23 cellular contexts compared by ENCODE assay signal in genomic region chr22:19745155-19746133, GRCh38. TPM values are rescaled to one million over a fixed set of nuclear protein-coding genes. Genes with fewer than 3 reads are reported as not detected.
DNase-seq lines count a peak whose midpoint lies in the region; ATAC-seq, FAIRE-seq and TF ChIP-seq lines count a peak whose summit lies in the region.
"Had no signal": no experiment of that assay in that cellular context is flagged by ENCODE, and none has a peak within 500 bp of the region (broad histone marks: within the 10 kb centered on the region; RNA-seq: fewer than 3 reads in every experiment).

No MANE protein-coding gene starts in this region.

- POLR2A ChIA-PET in K562 (lab: Yijun Ruan, JAX) = interaction anchor here (0.5 to 3.7 kb wide), 22 partner anchors 10 to 601 kb away, joined by 3 to 20 read pairs (median 4); partner anchors contain the start of genes ESS2, GP1BB and TBX1

- H3K4ac ChIP-seq in H9 (ENCODE audit: low read depth, low read length) = no peak overlapping the region

- H3K27me3 Mint-ChIP-seq in H9 (ENCODE audit: low read depth) = peaks cover 12% of the 10 kb centered on the region
- H3K27me3 Mint-ChIP-seq: activated CD4-positive, alpha-beta memory T cell treated with anti-CD3 and anti-CD28 coated beads for 36 hours had no signal

- H2BK120ac ChIP-seq in H9 (ENCODE audit: low read depth, low read length, poor library complexity, severe bottlenecking) = no peak overlapping the region

- H3K4me3 ChIP-seq in K562 (no peak overlapping the region), skeletal muscle satellite cell (ENCODE audit: low read length) (no peak overlapping the region), body of pancreas (no peak overlapping the region)
- H3K4me3 ChIP-seq: breast epithelium, skin epidermis had no signal

- no peaks in the 10 kb centered on the region for H3K9me1 ChIP-seq in K562 (ENCODE audit: control insufficient read depth, insufficient read depth, low read length)

- ATAC-seq in K562 = peak; percentile 17
- ATAC-seq in left ventricle myocardium superior = peak; percentile 94
- ATAC-seq in body of pancreas = no peak
- no peak for ATAC-seq in HG03108 (IDR thresholded peaks at IDR 0.05; ENCODE audit: unreplicated experiment)
- ATAC-seq: CD8-positive, alpha-beta T cell; stimulated activated naive B cell treated with anti-CD40 and anti-IgM and Interleukin-4, amounts not matched to agents 10 μg/mL and 1 μg/mL and 100 μg/mL, for 72 hours had no signal

- no peak for DNase-seq in H9
- DNase-seq in K562 (ENCODE audit: extremely low read depth in 1 of 4, low spot score in 3 of 4) = peak in 1 of 4 experiments; percentile 56
- DNase-seq in left ventricle myocardium superior = peak; percentile 87
- no peak for DNase-seq in SW 1271 (lab: John Stamatoyannopoulos, UW)
- DNase-seq in NCI-H146 (lab: John Stamatoyannopoulos, UW) = no peak
- no peak for DNase-seq in body of pancreas
- DNase-seq: activated CD4-positive, alpha-beta memory T cell treated with anti-CD3 and anti-CD28 coated beads for 36 hours; activated effector memory CD4-positive, alpha-beta T cell treated with anti-CD3 and anti-CD28 coated beads, Interleukin-2, amount 50 U/mL, for 16 hours; CD8-positive, alpha-beta T cell; dermis blood vessel endothelial cell; GF-D8; head of caudate nucleus; NCI-H1105 treated with DMSO at 0.1 percent for 48 hours; NCI-H2081 treated with DMSO at 0.1 percent for 48 hours; NCI-H446 treated with DMSO at 0.1 percent for 48 hours; nephron progenitor cell; stimulated activated naive B cell treated with anti-CD40 and anti-IgM and Interleukin-4, amounts not matched to agents 10 μg/mL and 1 μg/mL and 100 μg/mL, for 72 hours; T1000 had no signal

- H3K27ac Mint-ChIP-seq in H9 = no peak overlapping the region
- H3K27ac Mint-ChIP-seq: activated CD4-positive, alpha-beta memory T cell treated with anti-CD3 and anti-CD28 coated beads for 36 hours; CD8-positive, alpha-beta T cell; nephron progenitor cell; stimulated activated naive B cell treated with anti-CD40 and anti-IgM and Interleukin-4, amounts not matched to agents 10 μg/mL and 1 μg/mL and 100 μg/mL, for 72 hours had no signal

- H3K9ac ChIP-seq in H9 (ENCODE audit: extremely low read depth, insufficient read length, low read length) (no peak overlapping the region), K562 (ENCODE audit: insufficient read depth in 1 of 2, low read depth in 2 of 2, low read length in 2 of 2) (peak overlapping the region in 1 of 2 experiments; percentile 43; a peak in 2 of 4 replicates), skeletal muscle satellite cell (ENCODE audit: low read depth, low read length) (peak overlapping the region; percentile 66)

- no peak overlapping the region for H3T11ph ChIP-seq in H9 (ENCODE audit: low read length)

- TF ChIP-seq CTCF in H9 (conservative IDR thresholded peaks at IDR 0.05) (no peak), K562 (IDR thresholded peaks at IDR 0.05 in 2 of 3, conservative IDR thresholded peaks at IDR 0.05 in 1 of 3; ENCODE audit: insufficient read depth in 2 of 3, low read depth in 1 of 3, low read length in 3 of 3) (no peak), body of pancreas (IDR thresholded peaks at IDR 0.05) (no peak)

- H4K20me1 ChIP-seq in H9 (ENCODE audit: control insufficient read depth, insufficient read depth, insufficient read length) = no peaks in the 10 kb centered on the region
- peaks cover 51% of the 10 kb centered on the region for H4K20me1 ChIP-seq in K562 (replicated peaks; ENCODE audit: control insufficient read depth, insufficient read depth, low read length)

- CTCF ChIA-PET in K562 (lab: Yijun Ruan, JAX; ENCODE audit: low intra/inter-chr PET ratio) = interaction anchor here (0.9 kb wide), 1 partner anchor 165 kb away, joined by 3 read pairs; no protein-coding TSS in a partner anchor

- in situ Hi-C loops in K562 (cut with MboI) = no loop called here

- no peak overlapping the region for H3K18ac ChIP-seq in H9 (ENCODE audit: insufficient read length, low read depth, low read length)

- H4K91ac ChIP-seq in H9 (ENCODE audit: insufficient read length, low read depth, low read length) = no peak overlapping the region

- BruUV-seq in K562 (replicated peaks; lab: Mats Ljungman, UMichigan) = no TSS peak

- no peaks in the 10 kb centered on the region for H3K9me3 ChIP-seq in H9 (ENCODE audit: control insufficient read depth, low read depth, low read length)
- H3K9me3 ChIP-seq in K562 (replicated peaks; ENCODE audit: control insufficient read depth, insufficient read depth, low read depth, low read length) = no peaks in the 10 kb centered on the region
- no peaks in the 10 kb centered on the region for H3K9me3 ChIP-seq in skeletal muscle satellite cell (replicated peaks; ENCODE audit: low read length)
- H3K9me3 ChIP-seq in body of pancreas = no peaks in the 10 kb centered on the region
- H3K9me3 ChIP-seq: breast epithelium had no signal

- H3K4me3 Mint-ChIP-seq in H9 = no peak overlapping the region
- H3K4me3 Mint-ChIP-seq: activated CD4-positive, alpha-beta memory T cell treated with anti-CD3 and anti-CD28 coated beads for 36 hours; CD8-positive, alpha-beta T cell; nephron progenitor cell; stimulated activated naive B cell treated with anti-CD40 and anti-IgM and Interleukin-4, amounts not matched to agents 10 μg/mL and 1 μg/mL and 100 μg/mL, for 72 hours had no signal

- no peak overlapping the region for H2BK12ac ChIP-seq in H9 (ENCODE audit: insufficient read length, low read depth, low read length)

- intact Hi-C loops in K562 (cut with micrococcal nuclease) = no loop called here
- intact Hi-C loops in left ventricle myocardium superior (cut with micrococcal nuclease) = no loop called here
- intact Hi-C loops in body of pancreas (cut with DNase I) = no loop called here

- no peaks in the 10 kb centered on the region for H3K79me1 ChIP-seq in H9 (ENCODE audit: insufficient read depth, low read depth, low read length, poor library complexity, severe bottlenecking)

- TF ChIP-seq RAD21 in K562 (CRISPR knock-in tag; conservative IDR thresholded peaks at IDR 0.05 in 1 of 2, IDR thresholded peaks at IDR 0.05 in 1 of 2) = no peak

- no peaks in the 10 kb centered on the region for H3K23me2 ChIP-seq in H9 (ENCODE audit: insufficient read length, low read depth, low read length, poor library complexity, severe bottlenecking)

- peaks cover 7 to 12% of the 10 kb centered on the region in 2 experiments for H3K4me1 Mint-ChIP-seq in H9
- H3K4me1 Mint-ChIP-seq: stimulated activated naive B cell treated with anti-CD40 and anti-IgM and Interleukin-4, amounts not matched to agents 10 μg/mL and 1 μg/mL and 100 μg/mL, for 72 hours had no signal

- H3K56ac ChIP-seq in H9 (ENCODE audit: insufficient read length, low read depth, low read length) = no peak overlapping the region

- H2BK15ac ChIP-seq in H9 (ENCODE audit: low read depth, low read length) = no peak overlapping the region

- no peak overlapping the region for H2AFZ ChIP-seq in H9 (ENCODE audit: low read length)
- H2AFZ ChIP-seq in K562 (ENCODE audit: low read depth, low read length) = peak overlapping the region; percentile 15; the same call in 1 of the 2 replicates

- TF ChIP-seq POLR2A in K562 (conservative IDR thresholded peaks at IDR 0.05) = no peak
- no peak for TF ChIP-seq POLR2A in body of pancreas (IDR thresholded peaks at IDR 0.05)

- no peak overlapping the region for H4K8ac ChIP-seq in H9 (replicated peaks; ENCODE audit: insufficient read length, low read depth, low read length)

- H3K27ac ChIP-seq in H9 (ENCODE audit: insufficient read length, low read depth, low read length) (no peak overlapping the region), K562 (ENCODE audit: extremely low read depth, low read depth, low read length) (no peak overlapping the region), body of pancreas (no peak overlapping the region)
- H3K27ac ChIP-seq: breast epithelium had no signal

- TF ChIP-seq EP300 in K562 (IDR thresholded peaks at IDR 0.05; ENCODE audit: low read length) = no peak

- H3K36me3 Mint-ChIP-seq in H9 (ENCODE audit: insufficient read depth in 1 of 3, low read depth in 3 of 3) = no peaks in the 10 kb centered on the region
- H3K36me3 Mint-ChIP-seq: activated CD4-positive, alpha-beta memory T cell treated with anti-CD3 and anti-CD28 coated beads for 36 hours; CD8-positive, alpha-beta T cell; stimulated activated naive B cell treated with anti-CD40 and anti-IgM and Interleukin-4, amounts not matched to agents 10 μg/mL and 1 μg/mL and 100 μg/mL, for 72 hours had no signal

- H2AK5ac ChIP-seq in H9 (ENCODE audit: insufficient read length, low read length) = no peak overlapping the region

- no peaks in the 10 kb centered on the region; a peak in 1 of 5 replicates for H3K9me3 Mint-ChIP-seq in H9
- H3K9me3 Mint-ChIP-seq: activated CD4-positive, alpha-beta memory T cell treated with anti-CD3 and anti-CD28 coated beads for 36 hours; CD8-positive, alpha-beta T cell; nephron progenitor cell; stimulated activated naive B cell treated with anti-CD40 and anti-IgM and Interleukin-4, amounts not matched to agents 10 μg/mL and 1 μg/mL and 100 μg/mL, for 72 hours had no signal

- H3K79me2 ChIP-seq in H9 (ENCODE audit: insufficient read depth, low read length) (no peaks in the 10 kb centered on the region), K562 (ENCODE audit: control insufficient read depth, insufficient read depth, low read length) (no peaks in the 10 kb centered on the region)

- H3K14ac ChIP-seq in H9 (ENCODE audit: insufficient read depth, low read length) = peak overlapping the region; percentile 16; the same call in 1 of the 2 replicates

- WGBS in H9 (ENCODE audit: extremely low coverage, insufficient read length, low lambda C conversion rate) = no CpG with 5 or more reads among the region's 25 CpGs
- WGBS in K562 (ENCODE audit: insufficient coverage, low coverage, missing lambda C conversion rate) = 16% methylated on average over 25 of the region's 25 CpGs
- 58 to 71% methylated on average over 2 to 25 of the region's 25 CpGs for WGBS in body of pancreas, 2 donors

- no peak overlapping the region for H3K4me2 ChIP-seq in H9 (ENCODE audit: insufficient read depth, insufficient read length, low read length)
- no peak overlapping the region for H3K4me2 ChIP-seq in K562 (ENCODE audit: insufficient read depth, low read length)
- H3K4me2 ChIP-seq in skeletal muscle satellite cell (ENCODE audit: low read length) = no peak overlapping the region

- H2BK20ac ChIP-seq in H9 (ENCODE audit: low read depth, low read length, poor library complexity, severe bottlenecking) = no peak overlapping the region

- no peaks in the 10 kb centered on the region for H3K27me3 ChIP-seq in H9 (ENCODE audit: insufficient read depth, low read length)
- peaks cover 20 to 61% of the 10 kb centered on the region in 2 experiments; a peak in 4 of 5 replicates for H3K27me3 ChIP-seq in K562 (ENCODE audit: control insufficient read depth in 2 of 2, insufficient read depth in 2 of 2, low read length in 2 of 2)
- H3K27me3 ChIP-seq in skeletal muscle satellite cell (ENCODE audit: control insufficient read depth, insufficient read depth, low read length) = no peaks in the 10 kb centered on the region
- no peaks in the 10 kb centered on the region for H3K27me3 ChIP-seq in body of pancreas
- H3K27me3 ChIP-seq: breast epithelium had no signal

- H3K4me1 ChIP-seq in H9 (ENCODE audit: insufficient read depth, low read length) (no peaks in the 10 kb centered on the region), K562 (replicated peaks in 1 of 2; ENCODE audit: control insufficient read depth in 2 of 2, insufficient read depth in 2 of 2, low read length in 2 of 2) (peaks cover 5 to 68% of the 10 kb centered on the region in 2 experiments), skeletal muscle satellite cell (ENCODE audit: control insufficient read depth, insufficient read depth, low read length) (peaks cover 33% of the 10 kb centered on the region), body of pancreas (no peaks in the 10 kb centered on the region)
- H3K4me1 ChIP-seq: breast epithelium had no signal

- H3K36me3 ChIP-seq in K562 (ENCODE audit: control insufficient read depth, insufficient read depth, low read length) = no peaks in the 10 kb centered on the region
- no peaks in the 10 kb centered on the region for H3K36me3 ChIP-seq in skeletal muscle satellite cell (ENCODE audit: insufficient read depth, low read length)
- H3K36me3 ChIP-seq in body of pancreas (replicated peaks in 1 of 2; ENCODE audit: insufficient read depth in 1 of 2, low read depth in 2 of 2) = no peaks in the 10 kb centered on the region
- H3K36me3 ChIP-seq: breast epithelium had no signal

- H4K5ac ChIP-seq in H9 (ENCODE audit: insufficient read length, low read depth, low read length) = no peak overlapping the region

- H2BK5ac ChIP-seq in H9 (ENCODE audit: insufficient read length, low read length) = no peak overlapping the region

- FAIRE-seq in K562 (lab: Jason Lieb, UNC) = no peak

- H3K23ac ChIP-seq in H9 (ENCODE audit: insufficient read length, low read depth, low read length) = no peak overlapping the region

RNA-seq across cellular contexts. Expression of gene TBX1, which starts 15.1 kb away (rescaled TPM):
- 2.2 and 2.5 TPM in 2 replicates for total RNA-seq in H9 (2021)
- 31.9 and 90.7 TPM in 2 replicates for total RNA-seq in K562 (2011; cell fraction: chromatin; rRNA removed; ENCODE audit: low replicate concordance)
- 41.9 and 52.4 TPM in 2 replicates for total RNA-seq in K562 (2011; cell fraction: nucleolus; rRNA removed)
- total RNA-seq in K562 (2011; cell fraction: nucleoplasm; rRNA removed) = 40.6 and 47.0 TPM in 2 replicates
- 8.9 and 14.0 TPM in 2 replicates for total RNA-seq in K562 (2014; rRNA removed)
- total RNA-seq in K562 (2014; rRNA removed; fragmentation: Illumina TruSeq; extraction: Trizol) = 2.1 and 2.6 TPM in 2 replicates
- total RNA-seq in K562 (2015; rRNA removed; fragmentation: Illumina TruSeq; extraction: Trizol) = 3.5 and 3.9 TPM in 2 replicates
- 34.2 and 35.0 TPM in 2 replicates for total RNA-seq in K562 (2021)
- polyA plus RNA-seq in K562 (2011; rRNA removed) = 2.5 and 9.5 TPM in 2 replicates
- 5.8 and 7.7 TPM in 2 replicates for polyA plus RNA-seq in K562 (2011; cell fraction: cytosol; rRNA removed)
- 55.1 and 87.1 TPM in 2 replicates for polyA plus RNA-seq in K562 (2011; cell fraction: nucleus; rRNA removed)
- 12.4 and 14.0 TPM in 2 replicates for polyA plus RNA-seq in K562 (2012)
- polyA plus RNA-seq in K562 (2014; fragmentation: Illumina TruSeq; extraction: Trizol) = 8.0 and 12.8 TPM in 2 replicates
- under 1 TPM; 0.07 to 0.11 TPM for polyA plus RNA-seq in K562 (2014; fragmentation: Nextera tagmentation; extraction: Ambion mirVana)
- polyA plus RNA-seq in K562 (2014; rRNA removed) = 14.7 and 17.1 TPM in 2 replicates
- 2.2 and 5.5 TPM in 2 replicates for polyA minus RNA-seq in K562 (2011; rRNA and poly(A)+ RNA removed)
- 5.4 and 22.9 TPM in 2 replicates for polyA minus RNA-seq in K562 (2011; cell fraction: cytosol; rRNA and poly(A)+ RNA removed)
- 20.1 and 45.7 TPM in 2 replicates for polyA minus RNA-seq in K562 (2011; cell fraction: nucleus; rRNA and poly(A)+ RNA removed)
- 3.6 TPM for total RNA-seq in left ventricle myocardium superior
- 1.1 TPM in 1 of 2 replicates, not detected in the other for total RNA-seq in skeletal muscle satellite cell (2012; rRNA removed)
- total RNA-seq in body of pancreas = 1 to 10 TPM in 1 of 2 donors, not detected in 1; 1.0 TPM
- total RNA-seq: activated CD4-positive, alpha-beta memory T cell treated with anti-CD3 and anti-CD28 coated beads for 36 hours; CD8-positive, alpha-beta T cell; temporal lobe had no signal

RNA-seq across cellular contexts. Expression of gene GP1BB, which starts 22.1 kb away (rescaled TPM):
- total RNA-seq in H9 (2021) (2.4 and 3.4 TPM in 2 replicates), K562 (2014; rRNA removed) (85.2 and 90.0 TPM in 2 replicates), K562 (2014; rRNA removed; fragmentation: Illumina TruSeq; extraction: Trizol) (2.1 and 2.8 TPM in 2 replicates), K562 (2015; rRNA removed; fragmentation: Illumina TruSeq; extraction: Trizol) (1.6 and 5.2 TPM in 2 replicates), K562 (2021) (139 and 162 TPM in 2 replicates), left ventricle myocardium superior (not detected), body of pancreas (10 to 100 TPM in 1 of 2 donors, 1 to 10 TPM in 1; 6.2 to 29.7 TPM)
- 12.5 and 89.3 TPM in 2 replicates for total RNA-seq in K562 (2011; cell fraction: chromatin; rRNA removed; ENCODE audit: low replicate concordance)
- total RNA-seq in K562 (2011; cell fraction: nucleolus; rRNA removed) = 145 and 149 TPM in 2 replicates
- total RNA-seq in K562 (2011; cell fraction: nucleoplasm; rRNA removed) = 44.7 and 52.3 TPM in 2 replicates
- polyA plus RNA-seq in K562 (2011; rRNA removed) (9.2 and 33.6 TPM in 2 replicates), K562 (2014; fragmentation: Illumina TruSeq; extraction: Trizol) (1.6 and 15.2 TPM in 2 replicates), K562 (2014; fragmentation: Nextera tagmentation; extraction: Ambion mirVana) (1 to 10 TPM in 1 of 2 experiments, under 1 TPM in 1; 0.69 to 1.1 TPM), K562 (2014; rRNA removed) (110 and 150 TPM in 2 replicates)
- polyA plus RNA-seq in K562 (2011; cell fraction: cytosol; rRNA removed) = 60.0 and 286 TPM in 2 replicates
- polyA plus RNA-seq in K562 (2011; cell fraction: nucleus; rRNA removed) = 103 and 165 TPM in 2 replicates
- polyA plus RNA-seq in K562 (2012) = 49.9 and 97.0 TPM in 2 replicates
- 2.4 and 2.8 TPM in 2 replicates for polyA minus RNA-seq in K562 (2011; rRNA and poly(A)+ RNA removed)
- 43.2 and 113 TPM in 2 replicates for polyA minus RNA-seq in K562 (2011; cell fraction: cytosol; rRNA and poly(A)+ RNA removed)
- 19.4 and 37.3 TPM in 2 replicates for polyA minus RNA-seq in K562 (2011; cell fraction: nucleus; rRNA and poly(A)+ RNA removed)
- total RNA-seq in skeletal muscle satellite cell (2012; rRNA removed) = 1.3 TPM in 1 of 2 replicates, not detected in the other
- total RNA-seq: activated CD4-positive, alpha-beta memory T cell treated with anti-CD3 and anti-CD28 coated beads for 36 hours had no signal

RNA-seq across cellular contexts. Expression of gene SEPTIN5, which starts 31.1 kb away (rescaled TPM):
- total RNA-seq in H9 (2021) (17.7 and 17.8 TPM in 2 replicates), K562 (2014; rRNA removed) (116 and 125 TPM in 2 replicates), K562 (2014; rRNA removed; fragmentation: Illumina TruSeq; extraction: Trizol) (92.5 and 94.6 TPM in 2 replicates), K562 (2015; rRNA removed; fragmentation: Illumina TruSeq; extraction: Trizol) (28.1 and 34.9 TPM in 2 replicates), K562 (2021) (177 and 195 TPM in 2 replicates), left ventricle myocardium superior (152 TPM), body of pancreas (10 to 100 TPM; 15.0 to 15.2 TPM)
- total RNA-seq in K562 (2011; cell fraction: chromatin; rRNA removed; ENCODE audit: low replicate concordance) = 625 and 1,610 TPM in 2 replicates
- total RNA-seq in K562 (2011; cell fraction: nucleolus; rRNA removed) = 538 and 650 TPM in 2 replicates
- 407 and 495 TPM in 2 replicates for total RNA-seq in K562 (2011; cell fraction: nucleoplasm; rRNA removed)
- polyA plus RNA-seq in K562 (2011; rRNA removed) (119 and 238 TPM in 2 replicates), K562 (2014; fragmentation: Illumina TruSeq; extraction: Trizol) (135 and 164 TPM in 2 replicates), K562 (2014; fragmentation: Nextera tagmentation; extraction: Ambion mirVana) (1 to 10 TPM in 1 of 2 experiments, under 1 TPM in 1; 0.03 to 1.9 TPM), K562 (2014; rRNA removed) (129 and 135 TPM in 2 replicates)
- polyA plus RNA-seq in K562 (2011; cell fraction: cytosol; rRNA removed) = 143 and 156 TPM in 2 replicates
- polyA plus RNA-seq in K562 (2011; cell fraction: nucleus; rRNA removed) = 671 and 957 TPM in 2 replicates
- 122 and 123 TPM in 2 replicates for polyA plus RNA-seq in K562 (2012)
- polyA minus RNA-seq in K562 (2011; rRNA and poly(A)+ RNA removed) = 306 and 458 TPM in 2 replicates
- 83.2 and 205 TPM in 2 replicates for polyA minus RNA-seq in K562 (2011; cell fraction: cytosol; rRNA and poly(A)+ RNA removed)
- 284 and 666 TPM in 2 replicates for polyA minus RNA-seq in K562 (2011; cell fraction: nucleus; rRNA and poly(A)+ RNA removed)
- 5.1 and 5.7 TPM in 2 replicates for total RNA-seq in skeletal muscle satellite cell (2012; rRNA removed)

Comparison
In these comparisons a context has a peak if more than half of its experiments do, and no peak if none do; other contexts are left out.
1. ATAC-seq: peak in K562 (single experiment) and left ventricle myocardium superior (single experiment); none in body of pancreas (single experiment) and HG03108 (single experiment).